In the genomic region with DNA sequence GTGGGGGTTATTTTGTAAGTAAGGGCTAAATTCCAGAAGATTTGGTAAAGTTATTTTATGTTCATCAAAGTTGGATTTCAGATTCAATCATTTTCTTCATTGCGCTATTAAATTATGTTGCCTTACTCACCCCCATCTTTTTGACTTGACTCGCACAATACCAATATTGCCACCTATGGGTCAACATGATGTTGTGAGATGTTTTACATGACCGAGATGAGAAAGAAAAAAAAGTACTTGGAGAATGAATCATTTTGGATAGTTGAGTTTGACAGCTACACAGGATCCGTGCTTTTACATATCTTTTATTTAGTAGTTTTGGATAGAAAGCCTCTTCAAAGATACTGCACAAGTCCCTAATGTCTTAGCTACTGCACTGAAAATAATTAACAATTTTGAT, we compare ENCODE assay signal across 10 cellular contexts.
DNase-seq lines count a peak whose midpoint lies in the region; ATAC-seq and TF ChIP-seq lines count a peak whose summit lies in the region.
"Had no signal": no experiment of that assay in that cellular context is flagged by ENCODE, and none has a peak within 500 bp of the region (broad histone marks: within the 10 kb centered on the region; RNA-seq: fewer than 3 reads in every experiment).

No MANE protein-coding gene starts in this region.

- H3K4me3 ChIP-seq in A673 (ENCODE audit: low read depth, low read length, poor library complexity, severe bottlenecking) (no peak overlapping the region), GM12875 (ENCODE audit: low read depth, low read length) (no peak overlapping the region), Peyer's patch (no peak overlapping the region)
- H3K4me3 ChIP-seq: tibial artery had no signal

- no peaks in the 10 kb centered on the region for H3K4me1 Mint-ChIP-seq in activated T-cell treated with anti-CD3 and anti-CD28 coated beads, Interleukin-2, amount 50 U/mL, for 72 hours (ENCODE audit: low read depth)
- H3K4me1 Mint-ChIP-seq: naive B cell had no signal

- POLR2A ChIA-PET in A673 (lab: Charles Lee; ENCODE audit: low non-redundant PET), result no interaction called here

- no peak overlapping the region for H3K27ac ChIP-seq in A673 (ENCODE audit: low read depth, low read length, poor library complexity, severe bottlenecking)
- no peak overlapping the region for H3K27ac ChIP-seq in Peyer's patch
- H3K27ac ChIP-seq: tibial artery had no signal

- H3K9me3 Mint-ChIP-seq in activated T-cell treated with anti-CD3 and anti-CD28 coated beads, Interleukin-2, amount 50 U/mL, for 72 hours, result no peaks in the 10 kb centered on the region
- H3K9me3 Mint-ChIP-seq: naive B cell had no signal

- no peaks in the 10 kb centered on the region for H3K4me1 ChIP-seq in A673 (ENCODE audit: insufficient read depth, low read length, poor library complexity, severe bottlenecking)
- H3K4me1 ChIP-seq in Peyer's patch, result no peaks in the 10 kb centered on the region

- intact Hi-C loops in A673 (cut with micrococcal nuclease; ENCODE audit: unreplicated experiment), result loop anchor here (1.0 to 5.0 kb wide), 2 partner anchors 321 to 370 kb away; no protein-coding TSS in a partner anchor

- H3K27ac Mint-ChIP-seq in activated T-cell treated with anti-CD3 and anti-CD28 coated beads, Interleukin-2, amount 50 U/mL, for 72 hours, result no peak overlapping the region
- H3K27ac Mint-ChIP-seq: naive B cell had no signal

- H3K36me3 ChIP-seq in A673 (ENCODE audit: insufficient read depth, low read length, poor library complexity, severe bottlenecking) (no peaks in the 10 kb centered on the region), Peyer's patch (no peaks in the 10 kb centered on the region)
- H3K36me3 ChIP-seq: tibial artery had no signal

- peaks cover 6% of the 10 kb centered on the region for H3K27me3 Mint-ChIP-seq in activated T-cell treated with anti-CD3 and anti-CD28 coated beads, Interleukin-2, amount 50 U/mL, for 72 hours (ENCODE audit: low read depth)

- TF ChIP-seq POLR2A in Peyer's patch (IDR thresholded peaks at IDR 0.05), result no peak

- ATAC-seq in activated T-cell treated with anti-CD3 and anti-CD28 coated beads, Interleukin-2, amount 50 U/mL, for 72 hours (replicated peaks in 1 of 2), result no peak
- ATAC-seq in HG02798 (IDR thresholded peaks at IDR 0.05; ENCODE audit: poor library complexity, unreplicated experiment), result no peak

- DNase-seq in A673 (ENCODE audit: low spot score) (peak; percentile 76), Peyer's patch (peak in 1 of 3 donors; percentile 44), glomerular endothelial cell (ENCODE audit: extremely low read depth, low read depth, low spot score) (peak; percentile 48), iPS-NIHi11 (ENCODE audit: low spot score) (no peak), NCI-H187 treated with DMSO at 0.1 percent for 48 hours (lab: John Stamatoyannopoulos, UW) (no peak)
- DNase-seq in activated T-cell treated with anti-CD3 and anti-CD28 coated beads, Interleukin-2, amount 50 U/mL, for 72 hours, result no peak
- DNase-seq: naive B cell, tibial artery had no signal

- no TSS peak for BruUV-seq in A673 (replicated peaks; lab: Mats Ljungman, UMichigan)

- H3K27me3 ChIP-seq in A673 (replicated peaks; ENCODE audit: insufficient read depth, low read depth, low read length, poor library complexity) (no peaks in the 10 kb centered on the region), Peyer's patch (no peaks in the 10 kb centered on the region)
- H3K27me3 ChIP-seq: tibial artery had no signal

- no peak overlapping the region for H3K4me3 Mint-ChIP-seq in activated T-cell treated with anti-CD3 and anti-CD28 coated beads, Interleukin-2, amount 50 U/mL, for 72 hours
- H3K4me3 Mint-ChIP-seq: naive B cell had no signal

- no peaks in the 10 kb centered on the region for H3K36me3 Mint-ChIP-seq in activated T-cell treated with anti-CD3 and anti-CD28 coated beads, Interleukin-2, amount 50 U/mL, for 72 hours (ENCODE audit: insufficient read depth in 2 of 2)
- H3K36me3 Mint-ChIP-seq: naive B cell had no signal

- H3K9me3 ChIP-seq in A673 (ENCODE audit: low read depth, low read length, poor library complexity, severe bottlenecking) (no peaks in the 10 kb centered on the region), Peyer's patch (no peaks in the 10 kb centered on the region)
- H3K9me3 ChIP-seq: tibial artery had no signal

- TF ChIP-seq CTCF in A673 (conservative IDR thresholded peaks at IDR 0.05; ENCODE audit: low read depth, low read length) (peak; percentile 69), GM12875 (IDR thresholded peaks at IDR 0.05; ENCODE audit: borderline replicate concordance, insufficient read depth, low read depth, low read length) (peak; percentile 36; the same call in 1 of the 2 replicates), Peyer's patch (IDR thresholded peaks at IDR 0.05) (peak in 4 of 6 experiments; percentile 20 to 64 (median 58))

- CTCF ChIA-PET in A673 (lab: Charles Lee), result no interaction called here

Comparison
In these comparisons a context has a peak if more than half of its experiments do, and no peak if none do; other contexts are left out.
1. DNase-seq: peak in A673 (single experiment) and glomerular endothelial cell (single experiment); none in iPS-NIHi11 (single experiment), activated T-cell treated with anti-CD3 and anti-CD28 coated beads, Interleukin-2, amount 50 U/mL, for 72 hours (0 of 2) and NCI-H187 treated with DMSO at 0.1 percent for 48 hours (single experiment).
2. Peak in every context shown above with its lines, with median percentiles within 50 percentile points of each other: CTCF ChIP-seq.